Comparison of ENCODE assay signal across 17 cellular contexts in genomic region chr12:87575906-87576305, GRCh38.
"Had no signal": no experiment of that assay in that cellular context is flagged by ENCODE, and none has a peak within 500 bp of the region (broad histone marks: within the 10 kb centered on the region; RNA-seq: fewer than 3 reads in every experiment).

No MANE protein-coding gene starts in this region.

- H3K27ac ChIP-seq: RWPE1 had no signal

- H3K4me3 ChIP-seq: MG63 had no signal

- H3K36me3 ChIP-seq: MG63 had no signal

- H3K27me3 ChIP-seq: MG63 had no signal

- H3K9me3 ChIP-seq: MG63 had no signal

- ATAC-seq: Panc1, PC-3 had no signal

- DNase-seq: KBM-7, MG63, NCI-H1092, NCI-H1105 treated with DMSO at 0.1 percent for 48 hours, NCI-H1417 treated with DMSO at 0.1 percent for 48 hours, NCI-H146, NCI-H1694 treated with DMSO at 0.1 percent for 48 hours, NCI-H1930, NCI-H2081, NCI-H2107, NCI-H2227 treated with DMSO at 0.1 percent for 48 hours, NCI-H526 treated with DMSO at 0.1 percent for 48 hours, NCI-H774, PC-3, SHP77 had no signal
